Comparison of ENCODE assay signal across 1 cellular context in the genomic region with DNA sequence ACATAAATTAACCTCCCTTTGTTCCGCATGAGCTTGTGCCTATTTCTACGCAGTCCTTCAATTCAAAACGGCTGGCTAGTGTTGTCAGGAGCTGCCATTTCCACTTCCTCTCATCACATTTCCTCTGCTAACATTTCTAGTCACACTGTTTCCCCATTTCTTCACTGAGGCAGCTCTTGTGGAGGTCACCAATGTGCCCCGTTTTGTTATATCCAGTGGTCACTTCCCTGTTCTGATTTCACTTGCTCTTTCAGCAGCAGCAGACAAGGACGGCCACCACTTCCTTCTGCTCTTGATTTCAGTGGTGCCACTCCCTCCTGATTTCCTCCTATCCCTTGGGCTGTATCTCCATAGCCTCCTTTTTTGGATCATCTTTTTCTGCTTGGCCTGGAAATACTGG.
TF ChIP-seq lines count a peak whose summit lies in the region.

No MANE protein-coding gene starts in this region.

TF ChIP-seq in GM23338, 12 proteins besides CTCF, POLR2A, EP300 and RAD21 (continued from another document):
- TF ChIP-seq, protein P1, sequence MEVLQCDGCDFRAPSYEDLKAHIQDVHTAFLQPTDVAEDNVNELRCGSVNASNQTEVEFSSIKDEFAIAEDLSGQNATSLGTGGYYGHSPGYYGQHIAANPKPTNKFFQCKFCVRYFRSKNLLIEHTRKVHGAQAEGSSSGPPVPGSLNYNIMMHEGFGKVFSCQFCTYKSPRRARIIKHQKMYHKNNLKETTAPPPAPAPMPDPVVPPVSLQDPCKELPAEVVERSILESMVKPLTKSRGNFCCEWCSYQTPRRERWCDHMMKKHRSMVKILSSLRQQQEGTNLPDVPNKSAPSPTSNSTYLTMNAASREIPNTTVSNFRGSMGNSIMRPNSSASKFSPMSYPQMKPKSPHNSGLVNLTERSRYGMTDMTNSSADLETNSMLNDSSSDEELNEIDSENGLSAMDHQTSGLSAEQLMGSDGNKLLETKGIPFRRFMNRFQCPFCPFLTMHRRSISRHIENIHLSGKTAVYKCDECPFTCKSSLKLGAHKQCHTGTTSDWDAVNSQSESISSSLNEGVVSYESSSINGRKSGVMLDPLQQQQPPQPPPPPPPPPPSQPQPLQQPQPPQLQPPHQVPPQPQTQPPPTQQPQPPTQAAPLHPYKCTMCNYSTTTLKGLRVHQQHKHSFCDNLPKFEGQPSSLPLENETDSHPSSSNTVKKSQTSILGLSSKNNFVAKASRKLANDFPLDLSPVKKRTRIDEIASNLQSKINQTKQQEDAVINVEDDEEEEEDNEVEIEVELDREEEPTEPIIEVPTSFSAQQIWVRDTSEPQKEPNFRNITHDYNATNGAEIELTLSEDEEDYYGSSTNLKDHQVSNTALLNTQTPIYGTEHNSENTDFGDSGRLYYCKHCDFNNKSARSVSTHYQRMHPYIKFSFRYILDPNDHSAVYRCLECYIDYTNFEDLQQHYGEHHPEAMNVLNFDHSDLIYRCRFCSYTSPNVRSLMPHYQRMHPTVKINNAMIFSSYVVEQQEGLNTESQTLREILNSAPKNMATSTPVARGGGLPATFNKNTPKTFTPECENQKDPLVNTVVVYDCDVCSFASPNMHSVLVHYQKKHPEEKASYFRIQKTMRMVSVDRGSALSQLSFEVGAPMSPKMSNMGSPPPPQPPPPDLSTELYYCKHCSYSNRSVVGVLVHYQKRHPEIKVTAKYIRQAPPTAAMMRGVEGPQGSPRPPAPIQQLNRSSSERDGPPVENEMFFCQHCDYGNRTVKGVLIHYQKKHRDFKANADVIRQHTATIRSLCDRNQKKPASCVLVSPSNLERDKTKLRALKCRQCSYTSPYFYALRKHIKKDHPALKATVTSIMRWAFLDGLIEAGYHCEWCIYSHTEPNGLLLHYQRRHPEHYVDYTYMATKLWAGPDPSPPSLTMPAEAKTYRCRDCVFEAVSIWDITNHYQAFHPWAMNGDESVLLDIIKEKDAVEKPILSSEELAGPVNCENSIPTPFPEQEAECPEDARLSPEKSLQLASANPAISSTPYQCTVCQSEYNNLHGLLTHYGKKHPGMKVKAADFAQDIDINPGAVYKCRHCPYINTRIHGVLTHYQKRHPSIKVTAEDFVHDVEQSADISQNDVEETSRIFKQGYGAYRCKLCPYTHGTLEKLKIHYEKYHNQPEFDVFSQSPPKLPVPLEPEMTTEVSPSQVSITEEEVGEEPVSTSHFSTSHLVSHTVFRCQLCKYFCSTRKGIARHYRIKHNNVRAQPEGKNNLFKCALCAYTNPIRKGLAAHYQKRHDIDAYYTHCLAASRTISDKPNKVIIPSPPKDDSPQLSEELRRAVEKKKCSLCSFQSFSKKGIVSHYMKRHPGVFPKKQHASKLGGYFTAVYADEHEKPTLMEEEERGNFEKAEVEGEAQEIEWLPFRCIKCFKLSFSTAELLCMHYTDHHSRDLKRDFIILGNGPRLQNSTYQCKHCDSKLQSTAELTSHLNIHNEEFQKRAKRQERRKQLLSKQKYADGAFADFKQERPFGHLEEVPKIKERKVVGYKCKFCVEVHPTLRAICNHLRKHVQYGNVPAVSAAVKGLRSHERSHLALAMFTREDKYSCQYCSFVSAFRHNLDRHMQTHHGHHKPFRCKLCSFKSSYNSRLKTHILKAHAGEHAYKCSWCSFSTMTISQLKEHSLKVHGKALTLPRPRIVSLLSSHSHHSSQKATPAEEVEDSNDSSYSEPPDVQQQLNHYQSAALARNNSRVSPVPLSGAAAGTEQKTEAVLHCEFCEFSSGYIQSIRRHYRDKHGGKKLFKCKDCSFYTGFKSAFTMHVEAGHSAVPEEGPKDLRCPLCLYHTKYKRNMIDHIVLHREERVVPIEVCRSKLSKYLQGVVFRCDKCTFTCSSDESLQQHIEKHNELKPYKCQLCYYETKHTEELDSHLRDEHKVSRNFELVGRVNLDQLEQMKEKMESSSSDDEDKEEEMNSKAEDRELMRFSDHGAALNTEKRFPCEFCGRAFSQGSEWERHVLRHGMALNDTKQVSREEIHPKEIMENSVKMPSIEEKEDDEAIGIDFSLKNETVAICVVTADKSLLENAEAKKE (CRISPR knock-in tag; IDR thresholded peaks at IDR 0.05): no peak
- TF ChIP-seq NANOG (IDR thresholded peaks at IDR 0.05; ENCODE audit: borderline replicate concordance) (no peak), ZNF114 (CRISPR knock-in tag; IDR thresholded peaks at IDR 0.05) (no peak), STAT1 (IDR thresholded peaks at IDR 0.05; ENCODE audit: unreplicated experiment) (no peak), EZH2phosphoT487 (IDR thresholded peaks at IDR 0.05; ENCODE audit: unreplicated experiment) (no peak)
- TF ChIP-seq, protein P2, sequence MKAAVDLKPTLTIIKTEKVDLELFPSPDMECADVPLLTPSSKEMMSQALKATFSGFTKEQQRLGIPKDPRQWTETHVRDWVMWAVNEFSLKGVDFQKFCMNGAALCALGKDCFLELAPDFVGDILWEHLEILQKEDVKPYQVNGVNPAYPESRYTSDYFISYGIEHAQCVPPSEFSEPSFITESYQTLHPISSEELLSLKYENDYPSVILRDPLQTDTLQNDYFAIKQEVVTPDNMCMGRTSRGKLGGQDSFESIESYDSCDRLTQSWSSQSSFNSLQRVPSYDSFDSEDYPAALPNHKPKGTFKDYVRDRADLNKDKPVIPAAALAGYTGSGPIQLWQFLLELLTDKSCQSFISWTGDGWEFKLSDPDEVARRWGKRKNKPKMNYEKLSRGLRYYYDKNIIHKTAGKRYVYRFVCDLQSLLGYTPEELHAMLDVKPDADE (IDR thresholded peaks at IDR 0.05): no peak
